Comparison of ENCODE assay signal across 17 cellular contexts in the genomic region with DNA sequence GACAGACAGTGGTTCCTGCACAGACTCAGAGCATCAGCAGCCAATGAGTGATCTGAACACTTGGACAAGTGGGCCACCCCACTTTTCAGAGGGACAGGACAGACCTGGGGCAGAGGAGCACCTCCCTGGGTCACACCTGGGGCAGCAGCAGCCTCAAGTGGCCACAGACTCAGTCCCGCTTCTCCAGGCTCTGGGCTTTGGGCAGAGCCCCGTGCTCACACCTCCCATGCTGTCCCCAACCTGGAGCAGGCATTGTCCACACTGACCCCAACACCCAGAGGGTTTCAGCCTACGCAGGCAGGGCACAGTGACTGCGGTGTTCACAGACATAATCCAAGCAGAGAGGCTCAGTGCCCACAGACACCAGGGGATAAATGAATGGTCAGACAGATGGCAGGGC.
DNase-seq lines count a peak whose midpoint lies in the region; ATAC-seq, FAIRE-seq and TF ChIP-seq lines count a peak whose summit lies in the region.
"Had no signal": no experiment of that assay in that cellular context is flagged by ENCODE, and none has a peak within 500 bp of the region (broad histone marks: within the 10 kb centered on the region; RNA-seq: fewer than 3 reads in every experiment).

No MANE protein-coding gene starts in this region.

- POLR2A ChIA-PET in HepG2 (lab: Yijun Ruan, JAX) (no interaction called here), SK-N-SH (lab: Yijun Ruan, JAX) (no interaction called here)
- POLR2A ChIA-PET in naive thymus-derived CD4-positive, alpha-beta T cell (lab: Charles Lee): no interaction called here

- BruUV-seq in HepG2 (replicated peaks; lab: Mats Ljungman, UMichigan): no TSS peak

- WGBS in HepG2 (ENCODE audit: low lambda C conversion rate): 40% methylated on average over 2 of the region's 4 CpGs
- no CpG with 5 or more reads among the region's 4 CpGs for WGBS in right lobe of liver (ENCODE audit: insufficient coverage, low coverage, low lambda C conversion rate, missing lambda C conversion rate)
- 94 to 100% methylated on average over 3 to 4 of the region's 4 CpGs for WGBS in endodermal cell (ENCODE audit: insufficient coverage in 1 of 2, insufficient read length in 1 of 2), 2 experiments
- WGBS in SK-N-SH (ENCODE audit: low lambda C conversion rate): 36% methylated on average over 1 of the region's 4 CpGs

- no peak for TF ChIP-seq POLR2A in HepG2 (IDR thresholded peaks at IDR 0.05; ENCODE audit: insufficient read depth in 1 of 2, low read depth in 2 of 2, low read length in 2 of 2)
- no peak for TF ChIP-seq POLR2A in right lobe of liver (IDR thresholded peaks at IDR 0.05)

- H3K4me2 ChIP-seq in HepG2 (ENCODE audit: low read depth, low read length): no peak overlapping the region
- H3K4me2 ChIP-seq in SK-N-SH: no peak overlapping the region
- H3K4me2 ChIP-seq: A549 had no signal

- peaks cover 33% of the 10 kb centered on the region for H3K4me1 Mint-ChIP-seq in endodermal cell
- no peaks in the 10 kb centered on the region for H3K4me1 Mint-ChIP-seq in naive thymus-derived CD4-positive, alpha-beta T cell
- no peaks in the 10 kb centered on the region for H3K4me1 Mint-ChIP-seq in activated T-helper 2 cell treated with anti-CD3 and anti-CD28 coated beads, Interferon-gamma antibody, Interleukin-2, Interleukin-4, amounts not matched to agents 10 μg/mL and 5 μg/mL and 100 μg/mL, durations not matched to agents 14 hours and 24 hours and 36 hours (ENCODE audit: low read depth)

- H3K9me3 ChIP-seq in HepG2 (ENCODE audit: low read length) (no peaks in the 10 kb centered on the region), right lobe of liver (no peaks in the 10 kb centered on the region), endodermal cell (ENCODE audit: control insufficient read depth, low read length) (peaks cover 27% of the 10 kb centered on the region), SK-N-SH (no peaks in the 10 kb centered on the region)
- no peaks in the 10 kb centered on the region for H3K9me3 ChIP-seq in naive thymus-derived CD4-positive, alpha-beta T cell (ENCODE audit: control insufficient read depth in 2 of 3, low read length in 3 of 3)
- H3K9me3 ChIP-seq: A549 had no signal

- no peak for TF ChIP-seq CTCF in HepG2 (CRISPR knock-in tag; IDR thresholded peaks at IDR 0.05)
- TF ChIP-seq CTCF in right lobe of liver (IDR thresholded peaks at IDR 0.05): no peak
- no peak for TF ChIP-seq CTCF in endodermal cell (conservative IDR thresholded peaks at IDR 0.05)
- no peak for TF ChIP-seq CTCF in SK-N-SH (IDR thresholded peaks at IDR 0.05)

- ATAC-seq in HepG2 (peak; percentile 28; the same call in 1 of the 3 replicates), right lobe of liver (no peak)
- ATAC-seq in naive thymus-derived CD4-positive, alpha-beta T cell: peak; percentile 16
- ATAC-seq: A549 had no signal

- H3K4me1 ChIP-seq in HepG2 (ENCODE audit: insufficient read depth, low read length): no peaks in the 10 kb centered on the region
- H3K4me1 ChIP-seq in right lobe of liver: no peaks in the 10 kb centered on the region
- H3K4me1 ChIP-seq in endodermal cell (ENCODE audit: control insufficient read depth, insufficient read depth, low read length): peaks cover 14% of the 10 kb centered on the region
- H3K4me1 ChIP-seq in naive thymus-derived CD4-positive, alpha-beta T cell (ENCODE audit: control insufficient read depth in 2 of 2, insufficient read depth in 2 of 2, low read length in 2 of 2): no peaks in the 10 kb centered on the region
- H3K4me1 ChIP-seq in SK-N-SH (ENCODE audit: control insufficient read depth in 1 of 2, insufficient read depth in 2 of 2, low read depth in 1 of 2, low read length in 1 of 2): peaks cover 0 to 38% of the 10 kb centered on the region in 2 experiments; a peak in 1 of 4 replicates
- H3K4me1 ChIP-seq: A549 had no signal

- peaks cover 6% of the 10 kb centered on the region for H3K9me3 Mint-ChIP-seq in endodermal cell
- peaks cover 0 to 12% (median 0%) of the 10 kb centered on the region in 11 donors for H3K9me3 Mint-ChIP-seq in naive thymus-derived CD4-positive, alpha-beta T cell
- no peaks in the 10 kb centered on the region for H3K9me3 Mint-ChIP-seq in activated T-helper 2 cell treated with anti-CD3 and anti-CD28 coated beads, Interferon-gamma antibody, Interleukin-2, Interleukin-4, amounts not matched to agents 10 μg/mL and 5 μg/mL and 100 μg/mL, durations not matched to agents 14 hours and 24 hours and 36 hours
- H3K9me3 Mint-ChIP-seq: CD4-positive, alpha-beta T cell had no signal

- H3K4me3 ChIP-seq in HepG2 (replicated peaks in 1 of 3; ENCODE audit: insufficient read depth in 1 of 3, low read depth in 2 of 3, low read length in 3 of 3) (no peak overlapping the region), right lobe of liver (no peak overlapping the region), endodermal cell (ENCODE audit: low read length) (no peak overlapping the region), SK-N-SH (ENCODE audit: low read depth in 2 of 2, low read length in 1 of 2) (no peak overlapping the region)
- H3K4me3 ChIP-seq in naive thymus-derived CD4-positive, alpha-beta T cell (ENCODE audit: low read length): no peak overlapping the region
- H3K4me3 ChIP-seq: A549 had no signal

- CTCF ChIA-PET in HepG2 (lab: Yijun Ruan, JAX; ENCODE audit: low intra/inter-chr PET ratio, low total read pairs) (no interaction called here), SK-N-SH (lab: Yijun Ruan, JAX) (no interaction called here)
- CTCF ChIA-PET in naive thymus-derived CD4-positive, alpha-beta T cell (lab: Charles Lee): no interaction called here

- H3K79me2 ChIP-seq in HepG2 (ENCODE audit: insufficient read depth, low read length) (no peaks in the 10 kb centered on the region), SK-N-SH (ENCODE audit: insufficient read depth) (no peaks in the 10 kb centered on the region)

- no peaks in the 10 kb centered on the region for H4K20me1 ChIP-seq in HepG2 (ENCODE audit: insufficient read depth, low read length)
- H4K20me1 ChIP-seq in SK-N-SH (ENCODE audit: insufficient read depth): no peaks in the 10 kb centered on the region

- H3K27ac ChIP-seq in HepG2 (ENCODE audit: extremely low read length, insufficient read depth, low read length) (no peak overlapping the region), right lobe of liver (no peak overlapping the region), endodermal cell (ENCODE audit: low read depth, low read length) (no peak overlapping the region), caudate nucleus (ENCODE audit: low read depth, low read length) (no peak overlapping the region), SK-N-SH (ENCODE audit: low read depth in 2 of 2, low read length in 1 of 2) (no peak overlapping the region)
- no peak overlapping the region for H3K27ac ChIP-seq in naive thymus-derived CD4-positive, alpha-beta T cell (ENCODE audit: low read depth, low read length)
- H3K27ac ChIP-seq: 22Rv1, A549, C4-2B had no signal

- intact Hi-C loops in HepG2 (cut with micrococcal nuclease; ENCODE audit: unreplicated experiment) (no loop called here), right lobe of liver (cut with DNase I) (no loop called here)
- intact Hi-C loops in naive thymus-derived CD4-positive, alpha-beta T cell (cut with micrococcal nuclease): no loop called here
- intact Hi-C loops in activated T-helper 2 cell treated with anti-CD3 and anti-CD28 coated beads, Interferon-gamma antibody, Interleukin-2, Interleukin-4, amounts not matched to agents 10 μg/mL and 5 μg/mL and 100 μg/mL, durations not matched to agents 14 hours and 24 hours and 36 hours (cut with micrococcal nuclease): no loop called here

- peaks cover 4 to 67% of the 10 kb centered on the region in 2 experiments; a peak in 4 of 5 replicates for H3K27me3 ChIP-seq in HepG2 (ENCODE audit: control insufficient read depth in 1 of 2, insufficient read depth in 2 of 2, low read length in 2 of 2)
- no peaks in the 10 kb centered on the region for H3K27me3 ChIP-seq in right lobe of liver
- H3K27me3 ChIP-seq in endodermal cell (ENCODE audit: control insufficient read depth, insufficient read depth, low read length, poor library complexity, severe bottlenecking): no peaks in the 10 kb centered on the region
- H3K27me3 ChIP-seq in naive thymus-derived CD4-positive, alpha-beta T cell (ENCODE audit: control insufficient read depth in 2 of 2, insufficient read depth in 2 of 2, low read length in 2 of 2): no peaks in the 10 kb centered on the region
- H3K27me3 ChIP-seq in SK-N-SH (ENCODE audit: insufficient read depth): no peaks in the 10 kb centered on the region

- DNase-seq in HepG2 (ENCODE audit: low spot score): no peak
- no peak for DNase-seq in right lobe of liver
- no peak for DNase-seq in endodermal cell
- DNase-seq in naive thymus-derived CD4-positive, alpha-beta T cell: no peak
- no peak for DNase-seq in caudate nucleus (lab: John Stamatoyannopoulos, UW)
- DNase-seq in activated T-helper 2 cell treated with anti-CD3 and anti-CD28 coated beads, Interferon-gamma antibody, Interleukin-2, Interleukin-4, amounts not matched to agents 10 μg/mL and 5 μg/mL and 100 μg/mL, durations not matched to agents 14 hours and 24 hours and 36 hours (ENCODE audit: low spot score): no peak
- no peak for DNase-seq in SK-N-SH
- DNase-seq: AML-193; CD4-positive, alpha-beta T cell; DMS153; DMS79; GDM1; GOT3; H9 had no signal

- H3K9ac ChIP-seq in HepG2 (ENCODE audit: insufficient read depth, low read depth, low read length): no peak overlapping the region
- no peak overlapping the region for H3K9ac ChIP-seq in endodermal cell (ENCODE audit: extremely low read depth, low read length, poor library complexity, severe bottlenecking)
- H3K9ac ChIP-seq in SK-N-SH: no peak overlapping the region

- no peaks in the 10 kb centered on the region for H3K9me2 ChIP-seq in SK-N-SH

- H3K36me3 Mint-ChIP-seq in endodermal cell (ENCODE audit: low read depth): no peaks in the 10 kb centered on the region
- H3K36me3 Mint-ChIP-seq in naive thymus-derived CD4-positive, alpha-beta T cell: no peaks in the 10 kb centered on the region
- H3K36me3 Mint-ChIP-seq in activated T-helper 2 cell treated with anti-CD3 and anti-CD28 coated beads, Interferon-gamma antibody, Interleukin-2, Interleukin-4, amounts not matched to agents 10 μg/mL and 5 μg/mL and 100 μg/mL, durations not matched to agents 14 hours and 24 hours and 36 hours (ENCODE audit: low read depth): no peaks in the 10 kb centered on the region

- H3K36me3 ChIP-seq in HepG2 (replicated peaks in 1 of 2; ENCODE audit: control insufficient read depth in 1 of 2, insufficient read depth in 2 of 2, low read length in 2 of 2) (no peaks in the 10 kb centered on the region), right lobe of liver (no peaks in the 10 kb centered on the region), endodermal cell (ENCODE audit: control insufficient read depth, insufficient read depth, low read length) (no peaks in the 10 kb centered on the region), SK-N-SH (replicated peaks in 1 of 2; ENCODE audit: control insufficient read depth in 1 of 2, insufficient read depth in 2 of 2, low read length in 1 of 2) (no peaks in the 10 kb centered on the region)
- H3K36me3 ChIP-seq in naive thymus-derived CD4-positive, alpha-beta T cell (ENCODE audit: control insufficient read depth in 2 of 3, insufficient read depth in 3 of 3, low read length in 3 of 3): no peaks in the 10 kb centered on the region

- no peaks in the 10 kb centered on the region for H3F3A ChIP-seq in SK-N-SH (replicated peaks; ENCODE audit: insufficient read depth)

- TF ChIP-seq EP300 in HepG2 (IDR thresholded peaks at IDR 0.05; ENCODE audit: low read depth in 2 of 2, low read length in 2 of 2) (no peak), HepG2 (CRISPR knock-in tag; IDR thresholded peaks at IDR 0.05; ENCODE audit: borderline replicate concordance) (no peak), SK-N-SH (IDR thresholded peaks at IDR 0.05; ENCODE audit: borderline replicate concordance in 1 of 2, low read depth in 1 of 2, low read length in 1 of 2) (no peak)

- no peak for FAIRE-seq in HepG2 (lab: Jason Lieb, UNC)
- FAIRE-seq: A549 had no signal

- peak overlapping the region; percentile 35 for H3K27ac Mint-ChIP-seq in endodermal cell
- no peak overlapping the region for H3K27ac Mint-ChIP-seq in naive thymus-derived CD4-positive, alpha-beta T cell
- H3K27ac Mint-ChIP-seq in activated T-helper 2 cell treated with anti-CD3 and anti-CD28 coated beads, Interferon-gamma antibody, Interleukin-2, Interleukin-4, amounts not matched to agents 10 μg/mL and 5 μg/mL and 100 μg/mL, durations not matched to agents 14 hours and 24 hours and 36 hours: no peak overlapping the region
- H3K27ac Mint-ChIP-seq: CD4-positive, alpha-beta T cell; H9 had no signal

- H3K4me3 Mint-ChIP-seq in endodermal cell: no peak overlapping the region
- no peak overlapping the region for H3K4me3 Mint-ChIP-seq in naive thymus-derived CD4-positive, alpha-beta T cell
- H3K4me3 Mint-ChIP-seq in activated T-helper 2 cell treated with anti-CD3 and anti-CD28 coated beads, Interferon-gamma antibody, Interleukin-2, Interleukin-4, amounts not matched to agents 10 μg/mL and 5 μg/mL and 100 μg/mL, durations not matched to agents 14 hours and 24 hours and 36 hours (ENCODE audit: low read depth): no peak overlapping the region
- H3K4me3 Mint-ChIP-seq: CD4-positive, alpha-beta T cell; H9 had no signal

- TF ChIP-seq RAD21 in HepG2 (CRISPR knock-in tag; IDR thresholded peaks at IDR 0.05): no peak
- TF ChIP-seq RAD21 in SK-N-SH (IDR thresholded peaks at IDR 0.05; ENCODE audit: low read length): no peak

- H2AFZ ChIP-seq in HepG2 (ENCODE audit: low read length): no peak overlapping the region
- H2AFZ ChIP-seq in SK-N-SH (ENCODE audit: low read depth): no peak overlapping the region

- peaks cover 13% of the 10 kb centered on the region for H3K27me3 Mint-ChIP-seq in endodermal cell (ENCODE audit: insufficient read depth)
- H3K27me3 Mint-ChIP-seq in naive thymus-derived CD4-positive, alpha-beta T cell: peaks cover 0 to 16% (median 4%) of the 10 kb centered on the region in 5 donors
- peaks cover 8% of the 10 kb centered on the region for H3K27me3 Mint-ChIP-seq in activated T-helper 2 cell treated with anti-CD3 and anti-CD28 coated beads, Interferon-gamma antibody, Interleukin-2, Interleukin-4, amounts not matched to agents 10 μg/mL and 5 μg/mL and 100 μg/mL, durations not matched to agents 14 hours and 24 hours and 36 hours (ENCODE audit: low read depth)

- in situ Hi-C loops in HepG2 (cut with HindIII; ENCODE audit: extremely low pct_ligation_motif_present, low pct_unique_long_range_greater_than_20kb): no loop called here

Comparison
In these comparisons a context has a peak if more than half of its experiments do, and no peak if none do; other contexts are left out.
1. ATAC-seq: peak in HepG2 (single experiment) and naive thymus-derived CD4-positive, alpha-beta T cell (single experiment); none in right lobe of liver (0 of 4).